8 cellular contexts compared by ENCODE assay signal in the genomic region with DNA sequence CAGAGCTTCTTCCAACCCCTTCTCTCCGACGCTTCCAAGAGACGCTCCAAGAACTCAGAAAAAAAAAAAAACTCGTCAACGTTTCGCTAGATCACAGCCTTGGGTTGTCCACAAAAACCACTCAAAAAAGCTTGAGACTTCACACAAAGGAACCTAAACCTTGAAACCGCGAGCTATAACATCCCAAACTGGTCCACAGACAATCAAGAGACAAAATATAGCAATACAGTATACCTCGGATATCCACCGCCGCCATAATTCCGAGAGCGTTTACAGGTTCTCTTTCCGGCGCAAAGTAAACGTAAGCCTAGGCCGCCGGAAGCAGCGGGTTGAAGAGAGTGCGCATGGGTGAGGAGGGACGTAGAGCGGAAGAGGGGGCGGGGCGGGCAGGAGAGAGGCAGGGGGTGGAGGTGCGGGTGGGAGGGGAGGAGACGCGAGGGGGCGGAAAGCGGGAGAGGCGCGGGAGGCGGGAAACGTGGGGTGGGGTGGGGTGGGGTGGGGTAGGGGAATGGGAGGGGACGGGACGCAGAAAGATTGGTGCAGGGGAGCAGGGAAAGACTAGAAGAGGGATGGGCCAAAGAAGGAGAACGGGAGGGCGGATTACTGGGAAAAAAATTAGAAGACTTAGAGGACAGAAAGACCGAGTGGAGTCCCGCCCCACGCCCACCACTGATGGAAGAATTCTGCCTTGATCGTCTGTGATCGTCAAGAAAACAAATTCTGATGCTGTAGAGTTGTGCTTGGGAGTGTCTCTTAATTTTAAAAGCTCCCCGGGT. TPM values are rescaled to one million over a fixed set of nuclear protein-coding genes. Genes with fewer than 3 reads are reported as not detected.
A peak's percentile ranks its signal among the peaks of the same experiment; 100 is the strongest.
DNase-seq lines count a peak whose midpoint lies in the region; ATAC-seq and TF ChIP-seq lines count a peak whose summit lies in the region.

A gene with protein sequence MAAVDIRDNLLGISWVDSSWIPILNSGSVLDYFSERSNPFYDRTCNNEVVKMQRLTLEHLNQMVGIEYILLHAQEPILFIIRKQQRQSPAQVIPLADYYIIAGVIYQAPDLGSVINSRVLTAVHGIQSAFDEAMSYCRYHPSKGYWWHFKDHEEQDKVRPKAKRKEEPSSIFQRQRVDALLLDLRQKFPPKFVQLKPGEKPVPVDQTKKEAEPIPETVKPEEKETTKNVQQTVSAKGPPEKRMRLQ (minus strand): TSS at position 274 of the 776 bp plus-strand sequence. CDS start 18 bp downstream, at position 256.

- no peak for TF ChIP-seq CTCF in colonic mucosa (IDR thresholded peaks at IDR 0.05)

- H3K27ac ChIP-seq in colonic mucosa, result no peak within 1 kb of the TSS

- intact Hi-C loops in colonic mucosa (cut with DNase I), result no loop called here

- no peaks in the 10 kb centered on the region for H3K27me3 ChIP-seq in colonic mucosa

- H3K9ac ChIP-seq in colonic mucosa (ENCODE audit: low read depth in 2 of 2, low read length in 2 of 2), result peak within 1 kb of the TSS; percentile 70 to 77

- DNase-seq in AML-193 (lab: John Stamatoyannopoulos, UW), result peak; percentile 89 to 90
- peak; percentile 91 for DNase-seq in GM19238 (ENCODE audit: insufficient read length, low spot score)
- DNase-seq in NCI-H526 treated with DMSO at 0.1 percent for 48 hours (lab: John Stamatoyannopoulos, UW), result peak; percentile 85
- DNase-seq in activated CD4-positive, alpha-beta T cell treated with anti-CD3 and anti-CD28 coated beads for 48 hours, result peak; percentile 94
- peak; percentile 96 for DNase-seq in colonic mucosa
- peak; percentile 93 for DNase-seq in kidney tubule cell (ENCODE audit: low spot score)
- DNase-seq in stimulated activated CD4-positive, alpha-beta T cell treated with anti-CD3 and anti-CD28 coated beads, Interleukin-1b, Interleukin-23, amount 100 ng/mL, for 1 hour (ENCODE audit: low read depth in 2 of 2), result peak; percentile 80 to 82

- no peaks in the 10 kb centered on the region for H3K36me3 ChIP-seq in colonic mucosa

- ATAC-seq in HG03460 (IDR thresholded peaks at IDR 0.05; ENCODE audit: unreplicated experiment), result peak; percentile 82

- peak within 1 kb of the TSS; percentile 87 for H3K4me3 ChIP-seq in colonic mucosa

- peaks cover 4% of the 10 kb centered on the region for H3K4me1 ChIP-seq in colonic mucosa

- no peaks in the 10 kb centered on the region for H3K9me3 ChIP-seq in colonic mucosa

RNA-seq across cellular contexts. Expression of the gene that starts here (rescaled TPM):
- 10 to 100 TPM; 25.7 to 28.0 TPM for total RNA-seq in colonic mucosa
